In the genomic region with DNA sequence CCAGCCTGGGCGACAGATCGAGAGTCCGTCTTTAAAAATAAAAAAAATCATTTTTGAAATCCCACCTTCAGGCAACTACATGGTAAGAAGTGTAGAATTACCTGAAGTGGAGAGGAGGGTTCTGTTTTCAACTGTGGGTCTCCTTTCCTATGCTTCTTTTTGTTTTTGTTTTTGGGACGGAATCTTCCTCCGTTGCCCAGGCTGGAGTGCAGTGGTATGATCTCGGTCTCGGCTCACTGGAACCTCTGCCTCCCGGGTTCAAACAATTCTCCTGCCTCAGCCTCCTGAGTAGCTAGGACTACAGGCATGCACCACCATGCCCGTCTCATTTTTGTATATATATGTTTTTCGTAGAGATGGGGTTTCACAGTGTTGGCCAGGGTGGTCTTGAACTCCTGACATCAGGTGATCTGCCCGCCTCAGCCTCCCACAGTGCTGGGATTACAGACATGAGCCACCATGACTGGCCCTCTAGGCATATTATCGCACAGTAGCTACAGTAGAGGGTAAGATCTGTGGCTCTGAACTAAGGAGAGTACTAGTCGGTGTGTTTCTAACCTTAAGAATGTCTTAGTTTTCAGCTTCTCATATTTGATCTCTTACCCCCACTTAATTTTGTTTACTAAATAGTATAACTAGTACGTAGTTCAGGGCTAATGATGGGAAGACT, we compare ENCODE assay signal across 17 cellular contexts. TPM values are rescaled to one million over a fixed set of nuclear protein-coding genes. Genes with fewer than 3 reads are reported as not detected.
DNase-seq lines count a peak whose midpoint lies in the region; ATAC-seq, FAIRE-seq and TF ChIP-seq lines count a peak whose summit lies in the region.
"Had no signal": no experiment of that assay in that cellular context is flagged by ENCODE, and none has a peak within 500 bp of the region (broad histone marks: within the 10 kb centered on the region; RNA-seq: fewer than 3 reads in every experiment).

No MANE protein-coding gene starts in this region.

- H3K9me3 Mint-ChIP-seq in activated T-helper 17 cell treated with anti-CD3 and anti-CD28 coated beads, Interleukin-2, amount 50 U/mL, for 72 hours, result no peaks in the 10 kb centered on the region
- H3K9me3 Mint-ChIP-seq: CD4-positive, CD25-positive, alpha-beta regulatory T cell; IgD-negative memory B cell had no signal

- no peaks in the 10 kb centered on the region for H3K79me2 ChIP-seq in ACC112 (ENCODE audit: control insufficient read depth, insufficient read depth, low read length, unreplicated experiment)
- H3K79me2 ChIP-seq in neural cell (replicated peaks; ENCODE audit: insufficient read depth, low read length), result no peaks in the 10 kb centered on the region

- no peak overlapping the region for H3K4me3 Mint-ChIP-seq in activated T-helper 17 cell treated with anti-CD3 and anti-CD28 coated beads, Interleukin-2, amount 50 U/mL, for 72 hours
- H3K4me3 Mint-ChIP-seq: B cell; CD4-positive, CD25-positive, alpha-beta regulatory T cell; IgD-negative memory B cell had no signal

- H3K9me2 ChIP-seq in neural cell (ENCODE audit: insufficient read depth, low read length), result no peaks in the 10 kb centered on the region

- peak; percentile 24 for ATAC-seq in activated T-helper 17 cell treated with anti-CD3 and anti-CD28 coated beads, Interleukin-2, amount 50 U/mL, for 72 hours (replicated peaks)
- ATAC-seq in GM21825 (IDR thresholded peaks at IDR 0.05; ENCODE audit: unreplicated experiment), result no peak
- ATAC-seq in esophagus mucosa, result no peak

- H3K9me3 ChIP-seq in neural cell (ENCODE audit: low read length), result no peaks in the 10 kb centered on the region

- H3K36me3 ChIP-seq in ACC112 (ENCODE audit: insufficient read depth, low read length) (peaks cover 14% of the 10 kb centered on the region), neural cell (ENCODE audit: insufficient read depth, low read length) (no peaks in the 10 kb centered on the region)

- H3F3A ChIP-seq in neural cell (ENCODE audit: insufficient read depth, low read length, poor library complexity, severe bottlenecking), result no peaks in the 10 kb centered on the region

- TF ChIP-seq RAD21 in neural cell (conservative IDR thresholded peaks at IDR 0.05), result no peak

- no peaks in the 10 kb centered on the region for H3K27me3 Mint-ChIP-seq in activated T-helper 17 cell treated with anti-CD3 and anti-CD28 coated beads, Interleukin-2, amount 50 U/mL, for 72 hours
- H3K27me3 Mint-ChIP-seq: B cell; CD4-positive, CD25-positive, alpha-beta regulatory T cell; IgD-negative memory B cell had no signal

- no peak overlapping the region for H3K9ac ChIP-seq in neural cell (ENCODE audit: low read length)

- peak overlapping the region; percentile 79 for H3K27ac ChIP-seq in ACC112 (ENCODE audit: low read depth, low read length)
- no peak overlapping the region for H3K27ac ChIP-seq in neural cell (ENCODE audit: low read length)

- no peaks in the 10 kb centered on the region for H3K27me3 ChIP-seq in ACC112 (ENCODE audit: insufficient read depth, low read length)
- H3K27me3 ChIP-seq in neural cell (ENCODE audit: insufficient read depth, low read depth, low read length), result no peaks in the 10 kb centered on the region

- H2AFZ ChIP-seq in ACC112 (ENCODE audit: low read length, unreplicated experiment) (no peak overlapping the region), neural cell (ENCODE audit: low read depth, low read length) (no peak overlapping the region)

- H3K4me1 ChIP-seq in ACC112 (ENCODE audit: control insufficient read depth, insufficient read depth, low read length, unreplicated experiment), result peaks cover 52% of the 10 kb centered on the region

- no peak for TF ChIP-seq EP300 in neural cell (conservative IDR thresholded peaks at IDR 0.05; ENCODE audit: poor library complexity, severe bottlenecking)

- TF ChIP-seq CTCF in neural cell (IDR thresholded peaks at IDR 0.05; ENCODE audit: poor library complexity, severe bottlenecking), result no peak

- no peak for TF ChIP-seq POLR2A in GM12892 (IDR thresholded peaks at IDR 0.05; ENCODE audit: low read depth, low read length)

- H3K4me3 ChIP-seq in ACC112 (ENCODE audit: low read depth, low read length), result peak overlapping the region; percentile 28; the same call in 1 of the 2 replicates
- H3K4me3 ChIP-seq in neural cell (ENCODE audit: low read length), result no peak overlapping the region

- no peak for DNase-seq in GM12892 (ENCODE audit: insufficient read length)
- no peak for DNase-seq in activated naive CD4-positive, alpha-beta T cell (lab: John Stamatoyannopoulos, UW)
- DNase-seq: CD4-positive, CD25-positive, alpha-beta regulatory T cell; NCI-H1105 treated with DMSO at 0.1 percent for 48 hours; NCI-H187 treated with DMSO at 0.1 percent for 48 hours; NCI-H345; NCI-H526; SHP77 treated with DMSO at 0.1 percent for 48 hours had no signal

- no peak overlapping the region for H3K27ac Mint-ChIP-seq in activated T-helper 17 cell treated with anti-CD3 and anti-CD28 coated beads, Interleukin-2, amount 50 U/mL, for 72 hours
- H3K27ac Mint-ChIP-seq: B cell, IgD-negative memory B cell had no signal

- H3K36me3 Mint-ChIP-seq in activated T-helper 17 cell treated with anti-CD3 and anti-CD28 coated beads, Interleukin-2, amount 50 U/mL, for 72 hours (ENCODE audit: low read depth), result peaks cover 26% of the 10 kb centered on the region

- peaks cover 12% of the 10 kb centered on the region for H3K4me1 Mint-ChIP-seq in activated T-helper 17 cell treated with anti-CD3 and anti-CD28 coated beads, Interleukin-2, amount 50 U/mL, for 72 hours
- H3K4me1 Mint-ChIP-seq: B cell had no signal

- no peak overlapping the region for H3K4me2 ChIP-seq in neural cell (ENCODE audit: low read length)

- peak; percentile 38 for FAIRE-seq in GM12892 (lab: Jason Lieb, UNC)
- FAIRE-seq: H54, RCC 7860 had no signal

- H4K20me1 ChIP-seq in neural cell (ENCODE audit: insufficient read depth), result no peaks in the 10 kb centered on the region

TF ChIP-seq in neural cell, 6 proteins besides CTCF, POLR2A, EP300 and RAD21:
- TF ChIP-seq SMC3 (conservative IDR thresholded peaks at IDR 0.05; ENCODE audit: poor library complexity) (no peak), POLR2AphosphoS5 (IDR thresholded peaks at IDR 0.05) (peak; percentile 18)

RNA-seq across cellular contexts. Expression of a gene that starts 8.5 kb away (rescaled TPM):
- 2.4 TPM for polyA plus RNA-seq in GM12892 (2012; ENCODE audit: missing spikeins)
- total RNA-seq in activated T-helper 17 cell treated with anti-CD3 and anti-CD28 coated beads, Interleukin-2, amount 50 U/mL, for 72 hours, result 1 to 10 TPM; 8.2 to 9.8 TPM
- polyA plus RNA-seq in neural cell, result 4.7 and 8.3 TPM in 2 replicates
- 15.8 and 17.8 TPM in 2 replicates for polyA minus RNA-seq in neural cell
- total RNA-seq in esophagus mucosa, result 2.1 TPM
